Comparison of ENCODE assay signal across 1 cellular context in genomic region chr10:69488149-69488844, GRCh38. TPM values are rescaled to one million over a fixed set of nuclear protein-coding genes. Genes with fewer than 3 reads are reported as not detected.
"Had no signal": no experiment of that assay in that cellular context is flagged by ENCODE, and none has a peak within 500 bp of the region (broad histone marks: within the 10 kb centered on the region; RNA-seq: fewer than 3 reads in every experiment).

No MANE protein-coding gene starts in this region.

RNA-seq across cellular contexts. Expression of gene TSPAN15, which starts 37.0 kb away (rescaled TPM):
- polyA plus RNA-seq: IgD-negative memory B cell had no signal
